ENCODE assay signal across 39 cellular contexts in genomic region chr1:45755697-45756096, GRCh38.
"Had no signal": no experiment of that assay in that cellular context is flagged by ENCODE, and none has a peak within 500 bp of the region (broad histone marks: within the 10 kb centered on the region; RNA-seq: fewer than 3 reads in every experiment).

No MANE protein-coding gene starts in this region.

- H3K27me3 Mint-ChIP-seq: activated naive CD4-positive, alpha-beta T cell treated with anti-CD3 and anti-CD28 coated beads, Interleukin-2, amount 50 U/mL, for 24 hours; activated naive CD8-positive, alpha-beta T cell; activated naive CD8-positive, alpha-beta T cell treated with anti-CD3 and anti-CD28 coated beads for 36 hours; activated naive CD8-positive, alpha-beta T cell treated with anti-CD3 and anti-CD28 coated beads, Interleukin-2, amount 50 U/mL, for 24 hours; activated T-cell treated with anti-CD3 and anti-CD28 coated beads, Interleukin-2, amount 50 U/mL, for 24 hours; activated T-helper 17 cell treated with anti-CD3 and anti-CD28 coated beads, Interleukin-2, amount 50 U/mL, for 72 hours had no signal

- H3K9me3 ChIP-seq: adrenal gland, ascending aorta, body of pancreas had no signal

- H3K4me3 ChIP-seq: adrenal gland, ascending aorta, body of pancreas, breast epithelium, cardiac muscle cell had no signal

- H3K27ac Mint-ChIP-seq: activated naive CD4-positive, alpha-beta T cell treated with anti-CD3 and anti-CD28 coated beads for 36 hours; activated naive CD4-positive, alpha-beta T cell treated with anti-CD3 and anti-CD28 coated beads, Interleukin-2, amount 10 ng/mL, durations not matched to agents 7 days and 5 days; activated naive CD4-positive, alpha-beta T cell treated with anti-CD3 and anti-CD28 coated beads, Interleukin-2, amount 50 U/mL, for 24 hours; activated naive CD4-positive, alpha-beta T cell treated with anti-CD3 and anti-CD28 coated beads, Interleukin-2, amount 50 U/mL, for 72 hours; activated naive CD8-positive, alpha-beta T cell; activated naive CD8-positive, alpha-beta T cell treated with anti-CD3 and anti-CD28 coated beads for 36 hours; activated naive CD8-positive, alpha-beta T cell treated with anti-CD3 and anti-CD28 coated beads, Interleukin-2, amount 10 ng/mL, durations not matched to agents 7 days and 5 days; activated naive CD8-positive, alpha-beta T cell treated with anti-CD3 and anti-CD28 coated beads, Interleukin-2, amount 50 U/mL, for 24 hours; activated T-cell treated with anti-CD3 and anti-CD28 coated beads, Interleukin-2, amount 50 U/mL, for 24 hours; activated T-cell treated with anti-CD3 and anti-CD28 coated beads, Interleukin-2, amount 50 U/mL, for 72 hours; activated T-helper 1 cell treated with anti-CD3 and anti-CD28 coated beads, Interleukin-12 subunit alpha, Interleukin-12 subunit beta, Interleukin-2, Interleukin-4 antibody, amounts not matched to agents 30 ng/mL and 10 ng/mL and 1 ng/mL, durations not matched to agents 14 hours and 24 hours and 36 hours; activated T-helper 17 cell treated with anti-CD3 and anti-CD28 coated beads, Interleukin-2, amount 50 U/mL, for 72 hours; activated T-helper 2 cell treated with anti-CD3 and anti-CD28 coated beads, Interferon-gamma antibody, Interleukin-2, Interleukin-4, amounts not matched to agents 10 μg/mL and 5 μg/mL and 100 μg/mL, durations not matched to agents 14 hours and 24 hours and 36 hours; brain had no signal

- DNase-seq: activated effector memory CD4-positive, alpha-beta T cell treated with anti-CD3 and anti-CD28 coated beads, Interleukin-2, amount 50 U/mL, for 16 hours; activated effector memory CD4-positive, alpha-beta T cell treated with Interleukin-2 at 50 U/mL for 16 hours; activated gamma-delta T cell; activated gamma-delta T cell treated with Interleukin-2 at 50 U/mL for 16 hours; activated naive CD4-positive, alpha-beta T cell; activated naive CD4-positive, alpha-beta T cell treated with anti-CD3 and anti-CD28 coated beads for 36 hours; activated naive CD4-positive, alpha-beta T cell treated with anti-CD3 and anti-CD28 coated beads, Interleukin-2, amount 10 ng/mL, durations not matched to agents 7 days and 5 days; activated naive CD4-positive, alpha-beta T cell treated with anti-CD3 and anti-CD28 coated beads, Interleukin-2, amount 50 U/mL, for 16 hours; activated naive CD4-positive, alpha-beta T cell treated with Interleukin-2 at 50 U/mL for 16 hours; activated naive CD8-positive, alpha-beta T cell treated with anti-CD3 and anti-CD28 coated beads for 36 hours; activated naive CD8-positive, alpha-beta T cell treated with anti-CD3 and anti-CD28 coated beads, Interleukin-2, amount 10 ng/mL, durations not matched to agents 7 days and 5 days; activated naive CD8-positive, alpha-beta T cell treated with anti-CD3 and anti-CD28 coated beads, Interleukin-2, amount 50 U/mL, for 24 hours; activated T-cell treated with anti-CD3 and anti-CD28 coated beads, Interleukin-2, amount 50 U/mL, for 24 hours; activated T-cell treated with anti-CD3 and anti-CD28 coated beads, Interleukin-2, amount 50 U/mL, for 4 hours; activated T-cell treated with anti-CD3 and anti-CD28 coated beads, Interleukin-2, amount 50 U/mL, for 48 hours; activated T-cell treated with anti-CD3 and anti-CD28 coated beads, Interleukin-2, amount 50 U/mL, for 72 hours; adrenal gland; amniotic stem cell; amygdala; anterior cingulate cortex; aorta; body of pancreas; brain microvascular endothelial cell; caudate nucleus; central memory CD4-positive, alpha-beta T cell; cerebellar nuclear complex had no signal

- FAIRE-seq: astrocyte, bronchial epithelial cell had no signal

- ATAC-seq: activated naive CD4-positive, alpha-beta T cell treated with anti-CD3 and anti-CD28 coated beads, Interleukin-2, amount 50 U/mL, for 72 hours; activated naive CD8-positive, alpha-beta T cell treated with anti-CD3 and anti-CD28 coated beads, Interleukin-2, amount 50 U/mL, for 24 hours; activated T-cell treated with anti-CD3 and anti-CD28 coated beads, Interleukin-2, amount 50 U/mL, for 4 hours; activated T-cell treated with anti-CD3 and anti-CD28 coated beads, Interleukin-2, amount 50 U/mL, for 72 hours; activated T-helper 17 cell treated with anti-CD3 and anti-CD28 coated beads, Interleukin-2, amount 50 U/mL, for 72 hours; body of pancreas had no signal

- H3K27me3 ChIP-seq: adrenal gland, ascending aorta, body of pancreas, brain microvascular endothelial cell, breast epithelium, cardiac muscle cell had no signal

- H3K9me3 Mint-ChIP-seq: activated naive CD4-positive, alpha-beta T cell treated with anti-CD3 and anti-CD28 coated beads, Interleukin-2, amount 50 U/mL, for 24 hours; activated T-cell treated with anti-CD3 and anti-CD28 coated beads, Interleukin-2, amount 50 U/mL, for 4 hours; activated T-helper 17 cell treated with anti-CD3 and anti-CD28 coated beads, Interleukin-2, amount 50 U/mL, for 72 hours; central memory CD8-positive, alpha-beta T cell had no signal

- H3K4me3 Mint-ChIP-seq: activated naive CD4-positive, alpha-beta T cell treated with anti-CD3 and anti-CD28 coated beads for 36 hours; activated naive CD4-positive, alpha-beta T cell treated with anti-CD3 and anti-CD28 coated beads, Interleukin-2, amount 10 ng/mL, durations not matched to agents 7 days and 5 days; activated naive CD4-positive, alpha-beta T cell treated with anti-CD3 and anti-CD28 coated beads, Interleukin-2, amount 50 U/mL, for 24 hours; activated naive CD8-positive, alpha-beta T cell; activated naive CD8-positive, alpha-beta T cell treated with anti-CD3 and anti-CD28 coated beads for 36 hours; activated naive CD8-positive, alpha-beta T cell treated with anti-CD3 and anti-CD28 coated beads, Interleukin-2, amount 10 ng/mL, durations not matched to agents 7 days and 5 days; activated naive CD8-positive, alpha-beta T cell treated with anti-CD3 and anti-CD28 coated beads, Interleukin-2, amount 50 U/mL, for 24 hours; activated T-cell treated with anti-CD3 and anti-CD28 coated beads, Interleukin-2, amount 50 U/mL, for 24 hours; activated T-cell treated with anti-CD3 and anti-CD28 coated beads, Interleukin-2, amount 50 U/mL, for 4 hours; activated T-cell treated with anti-CD3 and anti-CD28 coated beads, Interleukin-2, amount 50 U/mL, for 72 hours; activated T-helper 1 cell treated with anti-CD3 and anti-CD28 coated beads, Interleukin-12 subunit alpha, Interleukin-12 subunit beta, Interleukin-2, Interleukin-4 antibody, amounts not matched to agents 30 ng/mL and 10 ng/mL and 1 ng/mL, durations not matched to agents 14 hours and 24 hours and 36 hours; activated T-helper 17 cell treated with anti-CD3 and anti-CD28 coated beads, Interleukin-2, amount 50 U/mL, for 72 hours; brain; central memory CD8-positive, alpha-beta T cell had no signal

- H3K27ac ChIP-seq: adrenal gland, ascending aorta, body of pancreas, brain microvascular endothelial cell, breast epithelium, cardiac muscle cell had no signal

- H3K36me3 Mint-ChIP-seq: activated naive CD8-positive, alpha-beta T cell; brain had no signal

- H3K36me3 ChIP-seq: adrenal gland, ascending aorta, brain microvascular endothelial cell, breast epithelium, cardiac muscle cell had no signal

- H3K4me1 Mint-ChIP-seq: central memory CD8-positive, alpha-beta T cell had no signal
